Comparison of ENCODE assay signal across 8 cellular contexts in the genomic region with DNA sequence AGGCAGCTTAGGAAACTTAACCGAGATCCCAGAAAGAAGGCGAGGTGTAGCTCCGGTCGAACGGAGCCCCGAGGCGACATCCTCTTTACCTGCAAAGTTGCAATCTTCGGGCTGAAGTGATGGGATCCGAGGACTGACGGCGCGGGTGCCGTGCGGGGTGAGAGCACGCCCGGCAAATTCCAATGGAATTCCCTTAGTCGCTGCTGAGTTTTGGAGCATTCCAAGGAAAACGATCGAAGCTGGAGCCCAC. TPM values are rescaled to one million over a fixed set of nuclear protein-coding genes. Genes with fewer than 3 reads are reported as not detected.
A peak's percentile ranks its signal among the peaks of the same experiment; 100 is the strongest.
DNase-seq lines count a peak whose midpoint lies in the region; ATAC-seq and TF ChIP-seq lines count a peak whose summit lies in the region.

No MANE protein-coding gene starts in this region.

- H3K27me3 Mint-ChIP-seq in osteocyte (ENCODE audit: unreplicated experiment): no peaks in the 10 kb centered on the region

- no peaks in the 10 kb centered on the region for H3K36me3 Mint-ChIP-seq in osteocyte (ENCODE audit: unreplicated experiment)

- H3K4me1 Mint-ChIP-seq in osteocyte (ENCODE audit: unreplicated experiment): peaks cover 32% of the 10 kb centered on the region

- H3K27ac Mint-ChIP-seq in osteocyte (ENCODE audit: unreplicated experiment): peak overlapping the region; percentile 77

- DNase-seq in Ammon's horn (ENCODE audit: low spot score): peak; percentile 21
- DNase-seq in RWPE1 (ENCODE audit: low spot score): peak; percentile 4
- DNase-seq in fibroblast of villous mesenchyme (ENCODE audit: low read depth): no peak
- no peak for DNase-seq in osteocyte (ENCODE audit: extremely low spot score, unreplicated experiment)
- no peak for DNase-seq in AML-193 (lab: John Stamatoyannopoulos, UW)
- no peak for DNase-seq in OCI-M1 (lab: John Stamatoyannopoulos, UW)
- no peak for DNase-seq in mucosa of descending colon

- intact Hi-C loops in mucosa of descending colon (cut with DNase I, micrococcal nuclease): no loop called here

- H3K9me3 ChIP-seq in mucosa of descending colon: no peaks in the 10 kb centered on the region

- no peak overlapping the region for H3K27ac ChIP-seq in RWPE1

- POLR2A ChIA-PET in RWPE1 (lab: Yijun Ruan, JAX; ENCODE audit: low non-redundant PET): no interaction called here

- H3K4me1 ChIP-seq in mucosa of descending colon (ENCODE audit: low read depth): no peaks in the 10 kb centered on the region

- no peaks in the 10 kb centered on the region for H3K9me3 Mint-ChIP-seq in osteocyte (ENCODE audit: unreplicated experiment)

- CTCF ChIA-PET in RWPE1 (lab: Yijun Ruan, JAX): interaction anchor here (1.4 to 2.2 kb wide), 2 partner anchors 229 to 481 kb away, joined by 3 to 8 read pairs; no protein-coding TSS in a partner anchor

- H3K4me3 Mint-ChIP-seq in osteocyte (ENCODE audit: unreplicated experiment): peak overlapping the region; percentile 94

- TF ChIP-seq CTCF in RWPE1 (conservative IDR thresholded peaks at IDR 0.05; ENCODE audit: low read depth): no peak
- no peak for TF ChIP-seq CTCF in fibroblast of villous mesenchyme (IDR thresholded peaks at IDR 0.05; ENCODE audit: insufficient read depth, low read depth, low read length)
- no peak for TF ChIP-seq CTCF in osteocyte (IDR thresholded peaks at IDR 0.05)
- no peak for TF ChIP-seq CTCF in mucosa of descending colon (IDR thresholded peaks at IDR 0.05)

- H3K36me3 ChIP-seq in mucosa of descending colon (ENCODE audit: low read depth): no peaks in the 10 kb centered on the region

- ATAC-seq in HG03039 (IDR thresholded peaks at IDR 0.05; ENCODE audit: unreplicated experiment) (no peak), mucosa of descending colon (no peak)

- H3K4me3 ChIP-seq in fibroblast of villous mesenchyme (ENCODE audit: low read depth, low read length): peak overlapping the region; percentile 58
- no peak overlapping the region for H3K4me3 ChIP-seq in mucosa of descending colon

RNA-seq across cellular contexts. Expression of a gene that starts 0.1 kb away (rescaled TPM):
- total RNA-seq in fibroblast of villous mesenchyme (28.3 and 37.6 TPM in 2 replicates), osteocyte (6.3 and 6.8 TPM in 2 replicates), mucosa of descending colon (1 to 10 TPM in 1 of 3 donors, under 1 TPM in 2; 0.23 to 5.1 (median 0.39) TPM)

Comparison
In these comparisons a context has a peak if more than half of its experiments do, and no peak if none do; other contexts are left out.
1. DNase-seq: peak in Ammon's horn (single experiment) and RWPE1 (single experiment); none in fibroblast of villous mesenchyme (single experiment), osteocyte (single experiment), AML-193 (0 of 2), OCI-M1 (single experiment) and mucosa of descending colon (0 of 3).